ENCODE assay signal across 1 cellular context in genomic region chr10:120995768-120996167, GRCh38.
TF ChIP-seq lines count a peak whose summit lies in the region.

No MANE protein-coding gene starts in this region.

TF ChIP-seq in HCT116, 20 proteins besides CTCF, POLR2A, EP300 and RAD21 (continued from another document):
- no peak for TF ChIP-seq REST (IDR thresholded peaks at IDR 0.05; ENCODE audit: low read depth)
- TF ChIP-seq EZH2 (IDR thresholded peaks at IDR 0.05) = no peak
- no peak for TF ChIP-seq SIN3A (IDR thresholded peaks at IDR 0.05; ENCODE audit: low read depth)
- TF ChIP-seq YY1 (IDR thresholded peaks at IDR 0.05; ENCODE audit: extremely low read depth, insufficient replicate concordance, low read depth, low read length) = no peak
TF ChIP-seq in HCT116: peak in this region for 0.
